Comparison of ENCODE assay signal across 1 cellular context in genomic region chr18:3653859-3654441, GRCh38.
TF ChIP-seq lines count a peak whose summit lies in the region.

No MANE protein-coding gene starts in this region.

TF ChIP-seq in GM23338, 12 proteins besides CTCF, POLR2A, EP300 and RAD21 (continued from another document):
- TF ChIP-seq, protein P1, sequence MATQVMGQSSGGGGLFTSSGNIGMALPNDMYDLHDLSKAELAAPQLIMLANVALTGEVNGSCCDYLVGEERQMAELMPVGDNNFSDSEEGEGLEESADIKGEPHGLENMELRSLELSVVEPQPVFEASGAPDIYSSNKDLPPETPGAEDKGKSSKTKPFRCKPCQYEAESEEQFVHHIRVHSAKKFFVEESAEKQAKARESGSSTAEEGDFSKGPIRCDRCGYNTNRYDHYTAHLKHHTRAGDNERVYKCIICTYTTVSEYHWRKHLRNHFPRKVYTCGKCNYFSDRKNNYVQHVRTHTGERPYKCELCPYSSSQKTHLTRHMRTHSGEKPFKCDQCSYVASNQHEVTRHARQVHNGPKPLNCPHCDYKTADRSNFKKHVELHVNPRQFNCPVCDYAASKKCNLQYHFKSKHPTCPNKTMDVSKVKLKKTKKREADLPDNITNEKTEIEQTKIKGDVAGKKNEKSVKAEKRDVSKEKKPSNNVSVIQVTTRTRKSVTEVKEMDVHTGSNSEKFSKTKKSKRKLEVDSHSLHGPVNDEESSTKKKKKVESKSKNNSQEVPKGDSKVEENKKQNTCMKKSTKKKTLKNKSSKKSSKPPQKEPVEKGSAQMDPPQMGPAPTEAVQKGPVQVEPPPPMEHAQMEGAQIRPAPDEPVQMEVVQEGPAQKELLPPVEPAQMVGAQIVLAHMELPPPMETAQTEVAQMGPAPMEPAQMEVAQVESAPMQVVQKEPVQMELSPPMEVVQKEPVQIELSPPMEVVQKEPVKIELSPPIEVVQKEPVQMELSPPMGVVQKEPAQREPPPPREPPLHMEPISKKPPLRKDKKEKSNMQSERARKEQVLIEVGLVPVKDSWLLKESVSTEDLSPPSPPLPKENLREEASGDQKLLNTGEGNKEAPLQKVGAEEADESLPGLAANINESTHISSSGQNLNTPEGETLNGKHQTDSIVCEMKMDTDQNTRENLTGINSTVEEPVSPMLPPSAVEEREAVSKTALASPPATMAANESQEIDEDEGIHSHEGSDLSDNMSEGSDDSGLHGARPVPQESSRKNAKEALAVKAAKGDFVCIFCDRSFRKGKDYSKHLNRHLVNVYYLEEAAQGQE (IDR thresholded peaks at IDR 0.05; ENCODE audit: unreplicated experiment) = no peak
- TF ChIP-seq CREB1 (CRISPR knock-in tag; IDR thresholded peaks at IDR 0.05; ENCODE audit: low read depth) (no peak), JUNB (IDR thresholded peaks at IDR 0.05; ENCODE audit: unreplicated experiment) (no peak), POLR2AphosphoS5 (IDR thresholded peaks at IDR 0.05; ENCODE audit: low read depth) (no peak)
- TF ChIP-seq, protein P2, sequence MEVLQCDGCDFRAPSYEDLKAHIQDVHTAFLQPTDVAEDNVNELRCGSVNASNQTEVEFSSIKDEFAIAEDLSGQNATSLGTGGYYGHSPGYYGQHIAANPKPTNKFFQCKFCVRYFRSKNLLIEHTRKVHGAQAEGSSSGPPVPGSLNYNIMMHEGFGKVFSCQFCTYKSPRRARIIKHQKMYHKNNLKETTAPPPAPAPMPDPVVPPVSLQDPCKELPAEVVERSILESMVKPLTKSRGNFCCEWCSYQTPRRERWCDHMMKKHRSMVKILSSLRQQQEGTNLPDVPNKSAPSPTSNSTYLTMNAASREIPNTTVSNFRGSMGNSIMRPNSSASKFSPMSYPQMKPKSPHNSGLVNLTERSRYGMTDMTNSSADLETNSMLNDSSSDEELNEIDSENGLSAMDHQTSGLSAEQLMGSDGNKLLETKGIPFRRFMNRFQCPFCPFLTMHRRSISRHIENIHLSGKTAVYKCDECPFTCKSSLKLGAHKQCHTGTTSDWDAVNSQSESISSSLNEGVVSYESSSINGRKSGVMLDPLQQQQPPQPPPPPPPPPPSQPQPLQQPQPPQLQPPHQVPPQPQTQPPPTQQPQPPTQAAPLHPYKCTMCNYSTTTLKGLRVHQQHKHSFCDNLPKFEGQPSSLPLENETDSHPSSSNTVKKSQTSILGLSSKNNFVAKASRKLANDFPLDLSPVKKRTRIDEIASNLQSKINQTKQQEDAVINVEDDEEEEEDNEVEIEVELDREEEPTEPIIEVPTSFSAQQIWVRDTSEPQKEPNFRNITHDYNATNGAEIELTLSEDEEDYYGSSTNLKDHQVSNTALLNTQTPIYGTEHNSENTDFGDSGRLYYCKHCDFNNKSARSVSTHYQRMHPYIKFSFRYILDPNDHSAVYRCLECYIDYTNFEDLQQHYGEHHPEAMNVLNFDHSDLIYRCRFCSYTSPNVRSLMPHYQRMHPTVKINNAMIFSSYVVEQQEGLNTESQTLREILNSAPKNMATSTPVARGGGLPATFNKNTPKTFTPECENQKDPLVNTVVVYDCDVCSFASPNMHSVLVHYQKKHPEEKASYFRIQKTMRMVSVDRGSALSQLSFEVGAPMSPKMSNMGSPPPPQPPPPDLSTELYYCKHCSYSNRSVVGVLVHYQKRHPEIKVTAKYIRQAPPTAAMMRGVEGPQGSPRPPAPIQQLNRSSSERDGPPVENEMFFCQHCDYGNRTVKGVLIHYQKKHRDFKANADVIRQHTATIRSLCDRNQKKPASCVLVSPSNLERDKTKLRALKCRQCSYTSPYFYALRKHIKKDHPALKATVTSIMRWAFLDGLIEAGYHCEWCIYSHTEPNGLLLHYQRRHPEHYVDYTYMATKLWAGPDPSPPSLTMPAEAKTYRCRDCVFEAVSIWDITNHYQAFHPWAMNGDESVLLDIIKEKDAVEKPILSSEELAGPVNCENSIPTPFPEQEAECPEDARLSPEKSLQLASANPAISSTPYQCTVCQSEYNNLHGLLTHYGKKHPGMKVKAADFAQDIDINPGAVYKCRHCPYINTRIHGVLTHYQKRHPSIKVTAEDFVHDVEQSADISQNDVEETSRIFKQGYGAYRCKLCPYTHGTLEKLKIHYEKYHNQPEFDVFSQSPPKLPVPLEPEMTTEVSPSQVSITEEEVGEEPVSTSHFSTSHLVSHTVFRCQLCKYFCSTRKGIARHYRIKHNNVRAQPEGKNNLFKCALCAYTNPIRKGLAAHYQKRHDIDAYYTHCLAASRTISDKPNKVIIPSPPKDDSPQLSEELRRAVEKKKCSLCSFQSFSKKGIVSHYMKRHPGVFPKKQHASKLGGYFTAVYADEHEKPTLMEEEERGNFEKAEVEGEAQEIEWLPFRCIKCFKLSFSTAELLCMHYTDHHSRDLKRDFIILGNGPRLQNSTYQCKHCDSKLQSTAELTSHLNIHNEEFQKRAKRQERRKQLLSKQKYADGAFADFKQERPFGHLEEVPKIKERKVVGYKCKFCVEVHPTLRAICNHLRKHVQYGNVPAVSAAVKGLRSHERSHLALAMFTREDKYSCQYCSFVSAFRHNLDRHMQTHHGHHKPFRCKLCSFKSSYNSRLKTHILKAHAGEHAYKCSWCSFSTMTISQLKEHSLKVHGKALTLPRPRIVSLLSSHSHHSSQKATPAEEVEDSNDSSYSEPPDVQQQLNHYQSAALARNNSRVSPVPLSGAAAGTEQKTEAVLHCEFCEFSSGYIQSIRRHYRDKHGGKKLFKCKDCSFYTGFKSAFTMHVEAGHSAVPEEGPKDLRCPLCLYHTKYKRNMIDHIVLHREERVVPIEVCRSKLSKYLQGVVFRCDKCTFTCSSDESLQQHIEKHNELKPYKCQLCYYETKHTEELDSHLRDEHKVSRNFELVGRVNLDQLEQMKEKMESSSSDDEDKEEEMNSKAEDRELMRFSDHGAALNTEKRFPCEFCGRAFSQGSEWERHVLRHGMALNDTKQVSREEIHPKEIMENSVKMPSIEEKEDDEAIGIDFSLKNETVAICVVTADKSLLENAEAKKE (CRISPR knock-in tag; IDR thresholded peaks at IDR 0.05) = no peak
